25 cellular contexts compared by ENCODE assay signal in genomic region chr9:3179716-3180115, GRCh38.
"Had no signal": no experiment of that assay in that cellular context is flagged by ENCODE, and none has a peak within 500 bp of the region (broad histone marks: within the 10 kb centered on the region; RNA-seq: fewer than 3 reads in every experiment).

No MANE protein-coding gene starts in this region.

- H3K9me3 ChIP-seq: gastroesophageal sphincter, heart left ventricle, pancreas, right atrium auricular region, spleen, thoracic aorta, tibial nerve, upper lobe of right lung, uterus had no signal

- H3K36me3 Mint-ChIP-seq: memory B cell; natural killer cell; stimulated activated memory B cell treated with anti-CD40 and anti-IgM and Interleukin-4, amounts not matched to agents 10 μg/mL and 1 μg/mL and 100 μg/mL, for 72 hours had no signal

- H3K27me3 ChIP-seq: pancreas, uterus had no signal

- H3K79me2 ChIP-seq: hepatocyte had no signal

- H3K27ac ChIP-seq: dorsolateral prefrontal cortex, gastroesophageal sphincter, heart left ventricle, hepatocyte, pancreas, right atrium auricular region, skin epidermis, spleen, thoracic aorta, tibial nerve, upper lobe of right lung, uterus had no signal

- ATAC-seq: gastroesophageal sphincter; heart left ventricle; left lobe of liver; natural killer cell; pancreas; sciatic nerve; stimulated activated memory B cell treated with anti-CD40 and anti-IgM and Interleukin-4, amounts not matched to agents 10 μg/mL and 1 μg/mL and 100 μg/mL, for 72 hours; stimulated activated naive CD8-positive, alpha-beta T cell treated with anti-CD3 and anti-CD28 coated beads, Interleukin-15, Interleukin-2, amounts not matched to agents 100 U/mL and 50 U/mL, for 24 hours; upper lobe of right lung had no signal

- H3K27ac Mint-ChIP-seq: memory B cell; natural killer cell; progenitor cell of endocrine pancreas; stimulated activated memory B cell treated with anti-CD40 and anti-IgM and Interleukin-4, amounts not matched to agents 10 μg/mL and 1 μg/mL and 100 μg/mL, for 72 hours had no signal

- H2AFZ ChIP-seq: hepatocyte had no signal

- H3K9me3 Mint-ChIP-seq: memory B cell, natural killer cell had no signal

- H3K4me1 ChIP-seq: pancreas, upper lobe of right lung, uterus had no signal

- H3K4me2 ChIP-seq: hepatocyte had no signal

- H3K4me3 Mint-ChIP-seq: memory B cell; natural killer cell; stimulated activated memory B cell treated with anti-CD40 and anti-IgM and Interleukin-4, amounts not matched to agents 10 μg/mL and 1 μg/mL and 100 μg/mL, for 72 hours had no signal

- H3K4me1 Mint-ChIP-seq: memory B cell; stimulated activated memory B cell treated with anti-CD40 and anti-IgM and Interleukin-4, amounts not matched to agents 10 μg/mL and 1 μg/mL and 100 μg/mL, for 72 hours had no signal

- DNase-seq: cerebellar nuclear complex; dorsolateral prefrontal cortex; effector CD4-positive, alpha-beta T cell; foreskin fibroblast; heart left ventricle; kidney; natural killer cell; pancreas; spleen; stimulated activated CD4-positive, alpha-beta T cell treated with anti-CD3 and anti-CD28 coated beads, Interleukin-4, amount 100 ng/mL, for 4 hours; stimulated activated naive CD8-positive, alpha-beta T cell treated with anti-CD3 and anti-CD28 coated beads, Interleukin-15, Interleukin-2, amounts not matched to agents 100 U/mL and 50 U/mL, for 24 hours; upper lobe of right lung; uterus had no signal

- H3K4me3 ChIP-seq: gastroesophageal sphincter, heart left ventricle, hepatocyte, lung, pancreas, right atrium auricular region, skin epidermis, spleen, thoracic aorta, tibial nerve, upper lobe of right lung, uterus had no signal

- H3K36me3 ChIP-seq: gastroesophageal sphincter, heart left ventricle, pancreas, right atrium auricular region, spleen, thoracic aorta, tibial nerve, upper lobe of right lung, uterus had no signal
